In the genomic region with DNA sequence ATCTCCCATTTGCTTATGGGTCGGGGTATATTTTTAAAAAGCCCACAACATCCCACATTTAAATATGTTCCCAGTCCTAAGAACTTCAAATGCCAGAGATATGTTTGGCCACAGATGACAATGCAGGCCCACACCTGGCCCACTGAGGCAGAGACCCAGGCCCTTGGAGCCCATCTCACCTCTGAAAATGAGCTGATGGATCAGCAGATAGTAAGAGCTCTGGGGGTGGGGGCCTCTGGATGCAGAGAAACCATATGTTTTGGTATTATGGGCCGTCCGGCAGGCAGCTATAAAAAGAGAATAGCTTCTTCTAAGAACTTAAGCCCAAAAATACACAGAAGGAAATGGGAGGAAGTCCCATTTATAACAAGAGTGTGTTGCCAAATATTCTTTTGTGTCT, we compare ENCODE assay signal across 19 cellular contexts.
DNase-seq lines count a peak whose midpoint lies in the region; ATAC-seq, FAIRE-seq and TF ChIP-seq lines count a peak whose summit lies in the region.
"Had no signal": no experiment of that assay in that cellular context is flagged by ENCODE, and none has a peak within 500 bp of the region (broad histone marks: within the 10 kb centered on the region; RNA-seq: fewer than 3 reads in every experiment).

No MANE protein-coding gene starts in this region.

- CTCF ChIA-PET in H1 (lab: Charles Lee; ENCODE audit: partially characterized antibody): interaction anchor here (1.9 kb wide), 1 partner anchor 10 kb away, joined by 6 read pairs; no protein-coding TSS in a partner anchor

- no peak for FAIRE-seq in H1 (lab: Jason Lieb, UNC)
- no peak for FAIRE-seq in D721Med (lab: Jason Lieb, UNC)
- FAIRE-seq: G401.6, GM12891, HepG2, HTR-8/SVneo had no signal

- H3K23me2 ChIP-seq in H1 (ENCODE audit: low read depth, low read length): no peaks in the 10 kb centered on the region

- H3K9me3 ChIP-seq in BLaER1: no peaks in the 10 kb centered on the region
- H3K9me3 ChIP-seq in H1 (ENCODE audit: insufficient read depth in 2 of 2, low read depth in 1 of 2, low read length in 1 of 2): peaks cover 0 to 4% of the 10 kb centered on the region in 2 experiments; a peak in 1 of 4 replicates
- H3K9me3 ChIP-seq in neuronal stem cell (replicated peaks in 1 of 2; ENCODE audit: control insufficient read depth in 2 of 2, insufficient read depth in 1 of 2, low read depth in 1 of 2, low read length in 2 of 2): peaks cover 0 to 6% of the 10 kb centered on the region in 2 donors

- H3K18ac ChIP-seq in H1 (ENCODE audit: extremely low read depth, low read length): no peak overlapping the region
- peak overlapping the region; percentile 57 for H3K18ac ChIP-seq in neuronal stem cell (ENCODE audit: low read length)

- no peaks in the 10 kb centered on the region for H3K4me1 Mint-ChIP-seq in activated T-helper 17 cell treated with anti-CD3 and anti-CD28 coated beads, Interleukin-2, amount 50 U/mL, for 72 hours
- H3K4me1 Mint-ChIP-seq: CD4-positive, alpha-beta memory T cell; GM23338; H9 had no signal

- no peak overlapping the region for H3K14ac ChIP-seq in H1 (ENCODE audit: insufficient read length)
- H3K14ac ChIP-seq in neuronal stem cell (ENCODE audit: low read length): no peak overlapping the region

- H2AK5ac ChIP-seq in H1 (ENCODE audit: low read depth, low read length) (no peak overlapping the region), neuronal stem cell (ENCODE audit: low read depth, low read length) (no peak overlapping the region)

- H2BK120ac ChIP-seq in H1 (replicated peaks; ENCODE audit: low read depth, low read length) (no peak overlapping the region), neuronal stem cell (ENCODE audit: low read depth, low read length) (no peak overlapping the region)

- H3K36me3 ChIP-seq in BLaER1 (no peaks in the 10 kb centered on the region), H1 (ENCODE audit: control insufficient read depth in 2 of 4, insufficient read depth in 4 of 4, low read length in 3 of 4) (no peaks in the 10 kb centered on the region), neuronal stem cell (replicated peaks in 1 of 2; ENCODE audit: control insufficient read depth in 2 of 2, insufficient read depth in 2 of 2, low read length in 2 of 2) (no peaks in the 10 kb centered on the region)

- H3K9me3 Mint-ChIP-seq in activated T-helper 17 cell treated with anti-CD3 and anti-CD28 coated beads, Interleukin-2, amount 50 U/mL, for 72 hours: peaks cover 3% of the 10 kb centered on the region
- H3K9me3 Mint-ChIP-seq: H9 had no signal

- POLR2A ChIA-PET in H1 (lab: Charles Lee; ENCODE audit: partially characterized antibody): interaction anchor here (0.6 kb wide), 1 partner anchor 1933 kb away, joined by 3 read pairs; no protein-coding TSS in a partner anchor

- H2BK15ac ChIP-seq in H1 (ENCODE audit: low read length) (no peak overlapping the region), neuronal stem cell (ENCODE audit: low read length) (no peak overlapping the region)

- no peak for TF ChIP-seq RAD21 in H1 (IDR thresholded peaks at IDR 0.05 in 1 of 2, conservative IDR thresholded peaks at IDR 0.05 in 1 of 2; ENCODE audit: low read depth in 2 of 2, low read length in 2 of 2)

- no peak overlapping the region for H3K4me3 Mint-ChIP-seq in activated T-helper 17 cell treated with anti-CD3 and anti-CD28 coated beads, Interleukin-2, amount 50 U/mL, for 72 hours
- H3K4me3 Mint-ChIP-seq: CD4-positive, alpha-beta memory T cell; GM23338; H9 had no signal

- TF ChIP-seq POLR2A in H1 (IDR thresholded peaks at IDR 0.05; ENCODE audit: control extremely low read depth in 1 of 2, low read depth in 2 of 2, low read length in 2 of 2): no peak

- H3K27me3 Mint-ChIP-seq in activated T-helper 17 cell treated with anti-CD3 and anti-CD28 coated beads, Interleukin-2, amount 50 U/mL, for 72 hours: peaks cover 7% of the 10 kb centered on the region

- H4K91ac ChIP-seq in H1 (replicated peaks; ENCODE audit: insufficient read length, low read length) (no peak overlapping the region), neuronal stem cell (ENCODE audit: low read depth, low read length, poor library complexity) (no peak overlapping the region)

- no peak overlapping the region for H2AFZ ChIP-seq in H1 (ENCODE audit: low read length)
- no peak overlapping the region for H2AFZ ChIP-seq in neuronal stem cell (ENCODE audit: low read length)
- H2AFZ ChIP-seq: GM23338 had no signal

- H3K4me3 ChIP-seq in BLaER1 (no peak overlapping the region), H1 (ENCODE audit: extremely low read depth in 1 of 4, insufficient read depth in 2 of 4, low read depth in 3 of 4, low read length in 4 of 4) (no peak overlapping the region), neuronal stem cell (ENCODE audit: low read length in 2 of 2) (no peak overlapping the region)
- H3K4me3 ChIP-seq: GM23338 had no signal

- H4K8ac ChIP-seq in H1 (ENCODE audit: extremely low read depth, insufficient read depth, low read length) (no peak overlapping the region), neuronal stem cell (ENCODE audit: low read depth, low read length) (no peak overlapping the region)

- no peak overlapping the region for H2BK20ac ChIP-seq in H1 (ENCODE audit: low read length)

- H4K20me1 ChIP-seq in BLaER1 (no peaks in the 10 kb centered on the region), H1 (replicated peaks in 1 of 2; ENCODE audit: control insufficient read depth in 1 of 2, insufficient read depth in 2 of 2, low read length in 2 of 2) (no peaks in the 10 kb centered on the region)

- H3K4me1 ChIP-seq in BLaER1 (peaks cover 23% of the 10 kb centered on the region), H1 (replicated peaks in 1 of 4; ENCODE audit: control insufficient read depth in 3 of 4, insufficient read depth in 4 of 4, low read length in 3 of 4) (no peaks in the 10 kb centered on the region), neuronal stem cell (ENCODE audit: control insufficient read depth in 2 of 2, insufficient read depth in 1 of 2, low read depth in 1 of 2, low read length in 2 of 2) (peaks cover 12 to 15% of the 10 kb centered on the region in 2 donors)

- no peak overlapping the region for H2BK12ac ChIP-seq in H1 (ENCODE audit: low read depth, low read length)
- H2BK12ac ChIP-seq in neuronal stem cell (ENCODE audit: low read length): no peak overlapping the region

- WGBS in H1 (ENCODE audit: extremely low coverage in 1 of 2, insufficient coverage in 1 of 2, insufficient read length in 1 of 2, insufficient replicate concordance in 2 of 2, low coverage in 1 of 2, low lambda C conversion rate in 2 of 2, missing lambda C conversion rate in 1 of 2), 2 experiments: 90% methylated on average over 3 of the region's 3 CpGs; no CpG with 5 or more reads in 1 of the 2 experiments
- no CpG with 5 or more reads among the region's 3 CpGs for WGBS in neuronal stem cell (ENCODE audit: extremely low coverage in 2 of 2, insufficient read length in 2 of 2, insufficient replicate concordance in 1 of 2), 2 donors

- H3K4me2 ChIP-seq in BLaER1: peak overlapping the region; percentile 44
- H3K4me2 ChIP-seq in H1 (ENCODE audit: insufficient read depth in 1 of 2, low read depth in 2 of 2, low read length in 2 of 2): no peak overlapping the region
- no peak overlapping the region for H3K4me2 ChIP-seq in neuronal stem cell (ENCODE audit: insufficient read depth, low read length, poor library complexity, severe bottlenecking)
- H3K4me2 ChIP-seq: GM23338 had no signal

- TF ChIP-seq CTCF in H1 (IDR thresholded peaks at IDR 0.05; ENCODE audit: control extremely low read depth in 1 of 3, insufficient read depth in 1 of 3, low read depth in 1 of 3, low read length in 3 of 3): no peak
- no peak for TF ChIP-seq CTCF in D721Med (IDR thresholded peaks at IDR 0.05; ENCODE audit: insufficient read depth, missing control alignments)

- H3K23ac ChIP-seq in H1 (ENCODE audit: insufficient read length) (no peak overlapping the region), neuronal stem cell (ENCODE audit: low read depth, low read length, poor library complexity) (no peak overlapping the region)

- no peak overlapping the region for H4K5ac ChIP-seq in H1 (ENCODE audit: insufficient read length, low read depth, low read length)

- H2BK5ac ChIP-seq in H1 (ENCODE audit: low read depth, low read length): no peak overlapping the region
- H2BK5ac ChIP-seq in neuronal stem cell (ENCODE audit: low read length): no peak overlapping the region

- H3K27ac ChIP-seq in BLaER1 (no peak overlapping the region), H1 (ENCODE audit: low read depth, low read length) (no peak overlapping the region), neuronal stem cell (replicated peaks; ENCODE audit: low read length) (no peak overlapping the region)
- H3K27ac ChIP-seq: C4-2B had no signal

- H3K4ac ChIP-seq in H1 (replicated peaks; ENCODE audit: insufficient read length, low read depth, low read length) (no peak overlapping the region), neuronal stem cell (ENCODE audit: low read length) (no peak overlapping the region)

- no peak for ATAC-seq in activated T-helper 17 cell treated with anti-CD3 and anti-CD28 coated beads, Interleukin-2, amount 50 U/mL, for 72 hours (replicated peaks)
- ATAC-seq: GM23338, HepG2 had no signal

- H3K56ac ChIP-seq in H1 (replicated peaks; ENCODE audit: insufficient read length, low read depth, low read length): peak overlapping the region; percentile 17

- no peaks in the 10 kb centered on the region for H3K27me3 ChIP-seq in BLaER1
- H3K27me3 ChIP-seq in H1 (replicated peaks in 1 of 4; ENCODE audit: control insufficient read depth in 3 of 4, extremely low read depth in 1 of 4, insufficient read depth in 3 of 4, low read length in 3 of 4): no peaks in the 10 kb centered on the region
- no peaks in the 10 kb centered on the region for H3K27me3 ChIP-seq in neuronal stem cell (ENCODE audit: control insufficient read depth in 3 of 3, insufficient read depth in 3 of 3, low read depth in 1 of 3, low read length in 3 of 3)

- H3K36me3 Mint-ChIP-seq in activated T-helper 17 cell treated with anti-CD3 and anti-CD28 coated beads, Interleukin-2, amount 50 U/mL, for 72 hours (ENCODE audit: low read depth): no peaks in the 10 kb centered on the region
- H3K36me3 Mint-ChIP-seq: CD4-positive, alpha-beta memory T cell had no signal

- no peak overlapping the region for H3K9ac ChIP-seq in BLaER1
- H3K9ac ChIP-seq in H1 (replicated peaks in 1 of 4; ENCODE audit: extremely low read depth in 1 of 4, low read depth in 3 of 4, low read length in 3 of 4): no peak overlapping the region
- H3K9ac ChIP-seq in neuronal stem cell (ENCODE audit: low read depth, low read length, poor library complexity): no peak overlapping the region

- H3K79me1 ChIP-seq in H1 (ENCODE audit: low read depth, low read length) (no peaks in the 10 kb centered on the region), neuronal stem cell (ENCODE audit: low read depth, low read length) (no peaks in the 10 kb centered on the region)

- no peak overlapping the region for H3K27ac Mint-ChIP-seq in activated T-helper 17 cell treated with anti-CD3 and anti-CD28 coated beads, Interleukin-2, amount 50 U/mL, for 72 hours
- H3K27ac Mint-ChIP-seq: GM23338, H9 had no signal

- no peak for TF ChIP-seq EP300 in H1 (IDR thresholded peaks at IDR 0.05; ENCODE audit: borderline replicate concordance in 1 of 2, low read depth in 2 of 2, low read length in 2 of 2)

- DNase-seq in NCI-H524 (lab: John Stamatoyannopoulos, UW) (peak; percentile 19 to 50), H1 (ENCODE audit: low read depth in 1 of 2, low spot score in 2 of 2) (no peak), neuronal stem cell (ENCODE audit: low spot score) (no peak), HCEC 1CT (no peak), D721Med (ENCODE audit: insufficient read length, low spot score) (no peak)
- DNase-seq: ACHN; CD4-positive, alpha-beta memory T cell; DMS153; DMS79 treated with DMSO at 0.1 percent for 48 hours; EL; H9 had no signal

- no peaks in the 10 kb centered on the region for H3K79me2 ChIP-seq in H1 (ENCODE audit: control insufficient read depth in 1 of 2, insufficient read depth in 2 of 2, low read length in 2 of 2)

Comparison
In these comparisons a context has a peak if more than half of its experiments do, and no peak if none do; other contexts are left out.
1. DNase-seq: peak in NCI-H524 (2 of 2); none in H1 (0 of 2), neuronal stem cell (single experiment), HCEC 1CT (single experiment) and D721Med (single experiment).